In genomic region chr11:112977620-112978212, GRCh38 we compare ENCODE assay signal across 9 cellular contexts. TPM values are rescaled to one million over a fixed set of nuclear protein-coding genes. Genes with fewer than 3 reads are reported as not detected.
A peak's percentile ranks its signal among the peaks of the same experiment; 100 is the strongest.
DNase-seq lines count a peak whose midpoint lies in the region; ATAC-seq and TF ChIP-seq lines count a peak whose summit lies in the region.
"Had no signal": no experiment of that assay in that cellular context is flagged by ENCODE, and none has a peak within 500 bp of the region (broad histone marks: within the 10 kb centered on the region; RNA-seq: fewer than 3 reads in every experiment).

No MANE protein-coding gene starts in this region.

- CTCF ChIA-PET in HEK293 (lab: Yijun Ruan, JAX): interaction anchor here (1.1 kb wide), 1 partner anchor 180 kb away, joined by 3 read pairs; no protein-coding TSS in a partner anchor

- no peaks in the 10 kb centered on the region for H3K27me3 ChIP-seq in gastrocnemius medialis

- DNase-seq in RKO (ENCODE audit: low spot score): peak; percentile 51
- peak; percentile 79 for DNase-seq in fibroblast of villous mesenchyme (ENCODE audit: low read depth)
- peak in 1 of 2 donors; percentile 18 for DNase-seq in gastrocnemius medialis
- DNase-seq in OCI-M2 (lab: John Stamatoyannopoulos, UW; ENCODE audit: unreplicated experiment): no peak
- DNase-seq in T-helper 9 cell: no peak
- DNase-seq in stimulated activated CD4-positive, alpha-beta T cell treated with anti-CD3 and anti-CD28 coated beads, Interleukin-4, amount 100 ng/mL, for 1 hour: no peak
- DNase-seq: NCI-H1105 had no signal

- TF ChIP-seq POLR2A in gastrocnemius medialis (IDR thresholded peaks at IDR 0.05): no peak

- in situ Hi-C loops in gastrocnemius medialis (cut with MboI; ENCODE audit: low sequenced_read_pairs in 4 of 4): no loop called here

- H3K4me3 ChIP-seq in HEK293 (ENCODE audit: low read depth, low read length) (no peak overlapping the region), fibroblast of villous mesenchyme (ENCODE audit: low read depth, low read length) (no peak overlapping the region), gastrocnemius medialis (no peak overlapping the region)
- H3K4me3 ChIP-seq: GM12878 had no signal

- intact Hi-C loops in gastrocnemius medialis (cut with DNase I; ENCODE audit: low total_unique reads): no loop called here

- H3K36me3 ChIP-seq in HEK293 (ENCODE audit: control insufficient read depth in 2 of 2, insufficient read depth in 1 of 2, low read length in 2 of 2): no peaks in the 10 kb centered on the region
- no peaks in the 10 kb centered on the region for H3K36me3 ChIP-seq in gastrocnemius medialis

- H3K9me3 ChIP-seq in HEK293 (ENCODE audit: control insufficient read depth, insufficient read depth, low read depth, low read length) (no peaks in the 10 kb centered on the region), gastrocnemius medialis (no peaks in the 10 kb centered on the region)

- TF ChIP-seq CTCF in HEK293 (tag by site-specific recombination; IDR thresholded peaks at IDR 0.05): no peak
- no peak for TF ChIP-seq CTCF in fibroblast of villous mesenchyme (IDR thresholded peaks at IDR 0.05; ENCODE audit: insufficient read depth, low read depth, low read length)
- TF ChIP-seq CTCF in gastrocnemius medialis (IDR thresholded peaks at IDR 0.05 in 4 of 5, conservative IDR thresholded peaks at IDR 0.05 in 1 of 5): no peak

- no peak overlapping the region for H3K27ac ChIP-seq in HEK293 (ENCODE audit: extremely low read depth, low read depth, low read length)
- no peak overlapping the region for H3K27ac ChIP-seq in gastrocnemius medialis

- ATAC-seq in gastrocnemius medialis: peak; percentile 55 to 85
- ATAC-seq: GM12878 had no signal

- POLR2A ChIA-PET in HEK293 (lab: Yijun Ruan, JAX): interaction anchor here (0.6 kb wide), 1 partner anchor 15 kb away, joined by 4 read pairs; no protein-coding TSS in a partner anchor

- H3K4me1 ChIP-seq in HEK293 (ENCODE audit: control insufficient read depth, insufficient read depth, low read length) (peaks cover 18% of the 10 kb centered on the region), gastrocnemius medialis (no peaks in the 10 kb centered on the region)

TF ChIP-seq in HEK293, 187 proteins besides CTCF, POLR2A, EP300 and RAD21:
- TF ChIP-seq ZNF274 (IDR thresholded peaks at IDR 0.05; ENCODE audit: low read length) (no peak), ZNF274 (tag by site-specific recombination; IDR thresholded peaks at IDR 0.05; ENCODE audit: borderline replicate concordance) (no peak), GLI2 (tag by site-specific recombination; IDR thresholded peaks at IDR 0.05; ENCODE audit: borderline replicate concordance, low read depth) (no peak), SALL2 (tag by site-specific recombination; IDR thresholded peaks at IDR 0.05; ENCODE audit: borderline replicate concordance) (no peak), ZNF701 (tag by site-specific recombination; IDR thresholded peaks at IDR 0.05) (no peak), ZNF660 (tag by site-specific recombination; IDR thresholded peaks at IDR 0.05) (0 out of 2 replicates have a peak, but pooled peaks have one; percentile 17), ZNF133 (tag by site-specific recombination; IDR thresholded peaks at IDR 0.05) (no peak), SP7 (tag by site-specific recombination; IDR thresholded peaks at IDR 0.05) (0 out of 2 replicates have a peak, but pooled peaks have one; percentile 31), ZNF366 (tag by site-specific recombination; conservative IDR thresholded peaks at IDR 0.05) (0 out of 2 replicates have a peak, but pooled peaks have one; percentile 16), ZNF518A (tag by site-specific recombination; conservative IDR thresholded peaks at IDR 0.05; ENCODE audit: low read depth) (peak; percentile 47; the same call in 1 of the 2 replicates), ZNF48 (tag by site-specific recombination; IDR thresholded peaks at IDR 0.05) (no peak), GLIS1 (tag by site-specific recombination; IDR thresholded peaks at IDR 0.05) (no peak), PRDM10 (tag by site-specific recombination; IDR thresholded peaks at IDR 0.05) (peak; percentile 69; the same call in 1 of the 2 replicates), MEIS1 (CRISPR knock-in tag; IDR thresholded peaks at IDR 0.05; ENCODE audit: borderline replicate concordance) (no peak), ZNF335 (tag by site-specific recombination; conservative IDR thresholded peaks at IDR 0.05) (peak; percentile 82)

RNA-seq across cellular contexts. Expression of gene NCAM1, which starts 16.5 kb away (rescaled TPM):
- total RNA-seq in fibroblast of villous mesenchyme: 0.86 and 2.9 TPM in 2 replicates
- total RNA-seq in gastrocnemius medialis: 10 to 100 TPM; 12.8 to 27.7 (median 15.7) TPM

Comparison
In these comparisons a context has a peak if more than half of its experiments do, and no peak if none do; other contexts are left out.
1. DNase-seq: peak in RKO (single experiment) and fibroblast of villous mesenchyme (single experiment); none in OCI-M2 (single experiment), T-helper 9 cell (single experiment) and stimulated activated CD4-positive, alpha-beta T cell treated with anti-CD3 and anti-CD28 coated beads, Interleukin-4, amount 100 ng/mL, for 1 hour (single experiment).